Comparison of ENCODE assay signal across 10 cellular contexts in genomic region chr15:63041402-63041977, GRCh38. TPM values are rescaled to one million over a fixed set of nuclear protein-coding genes. Genes with fewer than 3 reads are reported as not detected.
A peak's percentile ranks its signal among the peaks of the same experiment; 100 is the strongest.
DNase-seq lines count a peak whose midpoint lies in the region; ATAC-seq, FAIRE-seq and TF ChIP-seq lines count a peak whose summit lies in the region.
"Had no signal": no experiment of that assay in that cellular context is flagged by ENCODE, and none has a peak within 500 bp of the region (broad histone marks: within the 10 kb centered on the region; RNA-seq: fewer than 3 reads in every experiment).

No MANE protein-coding gene starts in this region.

- intact Hi-C loops in HepG2 (cut with micrococcal nuclease; ENCODE audit: unreplicated experiment), result loop anchor here (10.0 kb wide), 1 partner anchor 47 kb away; no protein-coding TSS in a partner anchor
- intact Hi-C loops in right lobe of liver (cut with DNase I), result loop anchor here in 1 of 2 donors (10.0 kb wide), 1 partner anchor 53 kb away; no protein-coding TSS in a partner anchor
- intact Hi-C loops in naive thymus-derived CD4-positive, alpha-beta T cell (cut with micrococcal nuclease), result loop anchor here in 1 of 2 donors (10.0 kb wide), 1 partner anchor 1053 kb away; the partner anchor contains the start of genes CIAO2A and SNX1
- intact Hi-C loops in aorta (cut with DNase I), result loop anchor here (5.0 to 10.0 kb wide), 5 partner anchors 99 to 259 kb away; partner anchors contain the start of gene RPS27L (in 1 of the 2)
- intact Hi-C loops in activated T-helper 1 cell treated with anti-CD3 and anti-CD28 coated beads, Interleukin-12 subunit alpha, Interleukin-12 subunit beta, Interleukin-2, Interleukin-4 antibody, amounts not matched to agents 30 ng/mL and 10 ng/mL and 1 ng/mL, durations not matched to agents 14 hours and 24 hours and 36 hours (cut with micrococcal nuclease), result no loop called here

- H3K4me2 ChIP-seq in HepG2 (ENCODE audit: low read depth, low read length), result peak overlapping the region; percentile 92

- peaks cover 51 to 77% (median 62%) of the 10 kb centered on the region in 5 donors for H3K27me3 Mint-ChIP-seq in naive thymus-derived CD4-positive, alpha-beta T cell
- peaks cover 70% of the 10 kb centered on the region for H3K27me3 Mint-ChIP-seq in activated T-helper 1 cell treated with anti-CD3 and anti-CD28 coated beads, Interleukin-12 subunit alpha, Interleukin-12 subunit beta, Interleukin-2, Interleukin-4 antibody, amounts not matched to agents 30 ng/mL and 10 ng/mL and 1 ng/mL, durations not matched to agents 14 hours and 24 hours and 36 hours (ENCODE audit: insufficient read depth)

- TSS peak; percentile 70 for BruUV-seq in HepG2 (replicated peaks; lab: Mats Ljungman, UMichigan)

- no peaks in the 10 kb centered on the region for H3K27me3 ChIP-seq in HepG2 (ENCODE audit: control insufficient read depth in 1 of 2, insufficient read depth in 2 of 2, low read length in 2 of 2)
- no peaks in the 10 kb centered on the region for H3K27me3 ChIP-seq in right lobe of liver
- peaks cover 17 to 24% of the 10 kb centered on the region in 2 donors for H3K27me3 ChIP-seq in naive thymus-derived CD4-positive, alpha-beta T cell (ENCODE audit: control insufficient read depth in 2 of 2, insufficient read depth in 2 of 2, low read length in 2 of 2)
- no peaks in the 10 kb centered on the region for H3K27me3 ChIP-seq in aorta (ENCODE audit: control insufficient read depth in 1 of 2, insufficient read depth in 2 of 2, low read length in 1 of 2)

- 69% methylated on average over 14 of the region's 14 CpGs for WGBS in HepG2 (ENCODE audit: low lambda C conversion rate)
- 78% methylated on average over 10 of the region's 14 CpGs for WGBS in right lobe of liver (ENCODE audit: insufficient coverage, low coverage, low lambda C conversion rate, missing lambda C conversion rate)
- 10 to 21% methylated on average over 14 of the region's 14 CpGs for WGBS in aorta, 2 donors

- H3K4me1 ChIP-seq in HepG2 (ENCODE audit: insufficient read depth, low read length), result peaks cover 43% of the 10 kb centered on the region
- peaks cover 0 to 17% (median 0%) of the 10 kb centered on the region in 4 donors for H3K4me1 ChIP-seq in right lobe of liver
- peaks cover 0 to 9% of the 10 kb centered on the region in 2 donors for H3K4me1 ChIP-seq in naive thymus-derived CD4-positive, alpha-beta T cell (ENCODE audit: control insufficient read depth in 2 of 2, insufficient read depth in 2 of 2, low read length in 2 of 2)
- no peaks in the 10 kb centered on the region for H3K4me1 ChIP-seq in aorta (ENCODE audit: control insufficient read depth in 1 of 2, insufficient read depth in 2 of 2, low read length in 2 of 2)

- H3K4me3 Mint-ChIP-seq in naive thymus-derived CD4-positive, alpha-beta T cell, result peak overlapping the region in 8 of 10 donors; percentile 18 to 80 (median 55)
- H3K4me3 Mint-ChIP-seq in activated T-helper 1 cell treated with anti-CD3 and anti-CD28 coated beads, Interleukin-12 subunit alpha, Interleukin-12 subunit beta, Interleukin-2, Interleukin-4 antibody, amounts not matched to agents 30 ng/mL and 10 ng/mL and 1 ng/mL, durations not matched to agents 14 hours and 24 hours and 36 hours, result no peak overlapping the region

- TF ChIP-seq CTCF in HepG2 (CRISPR knock-in tag; IDR thresholded peaks at IDR 0.05) (no peak), right lobe of liver (IDR thresholded peaks at IDR 0.05) (no peak), epithelial cell of esophagus (IDR thresholded peaks at IDR 0.05; ENCODE audit: insufficient read depth, low read depth, low read length, missing control alignments) (no peak)

- in situ Hi-C loops in HepG2 (cut with HindIII; ENCODE audit: extremely low pct_ligation_motif_present, low pct_unique_long_range_greater_than_20kb), result no loop called here

- H3K79me2 ChIP-seq in HepG2 (ENCODE audit: insufficient read depth, low read length), result peaks cover 24% of the 10 kb centered on the region

- H3K9me3 ChIP-seq in HepG2 (ENCODE audit: low read length) (no peaks in the 10 kb centered on the region), right lobe of liver (no peaks in the 10 kb centered on the region), aorta (ENCODE audit: control insufficient read depth, low read length) (no peaks in the 10 kb centered on the region)
- H3K9me3 ChIP-seq in naive thymus-derived CD4-positive, alpha-beta T cell (ENCODE audit: control insufficient read depth in 2 of 3, low read length in 3 of 3), result no peaks in the 10 kb centered on the region

- TF ChIP-seq RAD21 in HepG2 (CRISPR knock-in tag; IDR thresholded peaks at IDR 0.05), result no peak

- peaks cover 0 to 4% (median 0%) of the 10 kb centered on the region in 11 donors for H3K9me3 Mint-ChIP-seq in naive thymus-derived CD4-positive, alpha-beta T cell
- H3K9me3 Mint-ChIP-seq in activated T-helper 1 cell treated with anti-CD3 and anti-CD28 coated beads, Interleukin-12 subunit alpha, Interleukin-12 subunit beta, Interleukin-2, Interleukin-4 antibody, amounts not matched to agents 30 ng/mL and 10 ng/mL and 1 ng/mL, durations not matched to agents 14 hours and 24 hours and 36 hours, result no peaks in the 10 kb centered on the region

- ATAC-seq in HepG2 (no peak), right lobe of liver (no peak), aorta (ENCODE audit: low FRiP score) (no peak), GM18498 (IDR thresholded peaks at IDR 0.05; ENCODE audit: unreplicated experiment) (no peak)
- no peak for ATAC-seq in naive thymus-derived CD4-positive, alpha-beta T cell

- peak overlapping the region; percentile 80 to 92 (median 89) for H3K4me3 ChIP-seq in HepG2 (replicated peaks in 1 of 3; ENCODE audit: insufficient read depth in 1 of 3, low read depth in 2 of 3, low read length in 3 of 3)
- peak overlapping the region in 1 of 3 donors; percentile 56 for H3K4me3 ChIP-seq in right lobe of liver
- peak overlapping the region; percentile 91 for H3K4me3 ChIP-seq in epithelial cell of esophagus (ENCODE audit: low read length)
- H3K4me3 ChIP-seq in naive thymus-derived CD4-positive, alpha-beta T cell (ENCODE audit: low read length), result no peak overlapping the region
- H3K4me3 ChIP-seq in aorta (ENCODE audit: low read length in 2 of 2), result peak overlapping the region; percentile 20 to 70

- no peak for TF ChIP-seq EP300 in HepG2 (IDR thresholded peaks at IDR 0.05; ENCODE audit: low read depth in 2 of 2, low read length in 2 of 2)
- no peak for TF ChIP-seq EP300 in HepG2 (CRISPR knock-in tag; IDR thresholded peaks at IDR 0.05; ENCODE audit: borderline replicate concordance)

- peak overlapping the region; percentile 49 for H3K27ac ChIP-seq in HepG2 (ENCODE audit: extremely low read length, insufficient read depth, low read length)
- H3K27ac ChIP-seq in right lobe of liver, result peak overlapping the region in 1 of 3 donors; percentile 32
- H3K27ac ChIP-seq in naive thymus-derived CD4-positive, alpha-beta T cell (ENCODE audit: low read depth, low read length), result no peak overlapping the region
- peak overlapping the region; percentile 75 to 79 for H3K27ac ChIP-seq in aorta (ENCODE audit: low read depth in 1 of 2, low read length in 2 of 2)

- no peaks in the 10 kb centered on the region for H3K36me3 Mint-ChIP-seq in naive thymus-derived CD4-positive, alpha-beta T cell
- no peaks in the 10 kb centered on the region for H3K36me3 Mint-ChIP-seq in activated T-helper 1 cell treated with anti-CD3 and anti-CD28 coated beads, Interleukin-12 subunit alpha, Interleukin-12 subunit beta, Interleukin-2, Interleukin-4 antibody, amounts not matched to agents 30 ng/mL and 10 ng/mL and 1 ng/mL, durations not matched to agents 14 hours and 24 hours and 36 hours (ENCODE audit: low read depth)

- H3K27ac Mint-ChIP-seq in naive thymus-derived CD4-positive, alpha-beta T cell, result no peak overlapping the region
- no peak overlapping the region for H3K27ac Mint-ChIP-seq in activated T-helper 1 cell treated with anti-CD3 and anti-CD28 coated beads, Interleukin-12 subunit alpha, Interleukin-12 subunit beta, Interleukin-2, Interleukin-4 antibody, amounts not matched to agents 30 ng/mL and 10 ng/mL and 1 ng/mL, durations not matched to agents 14 hours and 24 hours and 36 hours

- FAIRE-seq in HepG2 (lab: Jason Lieb, UNC) (no peak), H54 (lab: Jason Lieb, UNC) (no peak)

- H3K36me3 ChIP-seq in HepG2 (replicated peaks in 1 of 2; ENCODE audit: control insufficient read depth in 1 of 2, insufficient read depth in 2 of 2, low read length in 2 of 2) (no peaks in the 10 kb centered on the region), right lobe of liver (no peaks in the 10 kb centered on the region), aorta (ENCODE audit: control insufficient read depth in 1 of 2, insufficient read depth in 2 of 2, low read length in 1 of 2) (no peaks in the 10 kb centered on the region)
- H3K36me3 ChIP-seq in naive thymus-derived CD4-positive, alpha-beta T cell (ENCODE audit: control insufficient read depth in 2 of 3, insufficient read depth in 3 of 3, low read length in 3 of 3), result no peaks in the 10 kb centered on the region

- H3K9ac ChIP-seq in HepG2 (ENCODE audit: insufficient read depth, low read depth, low read length), result peak overlapping the region; percentile 83

- CTCF ChIA-PET in HepG2 (lab: Yijun Ruan, JAX; ENCODE audit: low intra/inter-chr PET ratio, low total read pairs), result no interaction called here
- CTCF ChIA-PET in naive thymus-derived CD4-positive, alpha-beta T cell (lab: Charles Lee), result no interaction called here

- POLR2A ChIA-PET in HepG2 (lab: Yijun Ruan, JAX), result interaction anchor here (1.1 to 1.7 kb wide), 3 partner anchors 13 to 47 kb away, joined by 3 to 7 read pairs (median 7); no protein-coding TSS in a partner anchor
- POLR2A ChIA-PET in naive thymus-derived CD4-positive, alpha-beta T cell (lab: Charles Lee), result no interaction called here

- H2AFZ ChIP-seq in HepG2 (ENCODE audit: low read length), result no peak overlapping the region

- H3K4me1 Mint-ChIP-seq in naive thymus-derived CD4-positive, alpha-beta T cell, result peaks cover 7 to 22% (median 11%) of the 10 kb centered on the region in 7 donors
- H3K4me1 Mint-ChIP-seq in activated T-helper 1 cell treated with anti-CD3 and anti-CD28 coated beads, Interleukin-12 subunit alpha, Interleukin-12 subunit beta, Interleukin-2, Interleukin-4 antibody, amounts not matched to agents 30 ng/mL and 10 ng/mL and 1 ng/mL, durations not matched to agents 14 hours and 24 hours and 36 hours (ENCODE audit: low read depth), result no peaks in the 10 kb centered on the region

- TF ChIP-seq POLR2A in HepG2 (IDR thresholded peaks at IDR 0.05; ENCODE audit: insufficient read depth in 1 of 2, low read depth in 2 of 2, low read length in 2 of 2) (no peak), right lobe of liver (IDR thresholded peaks at IDR 0.05) (no peak), H54 (IDR thresholded peaks at IDR 0.05; ENCODE audit: low read depth, low read length) (no peak)

- DNase-seq in HepG2 (ENCODE audit: low spot score), result no peak
- no peak for DNase-seq in right lobe of liver
- DNase-seq in epithelial cell of esophagus (ENCODE audit: low read depth), result no peak
- DNase-seq in naive thymus-derived CD4-positive, alpha-beta T cell, result no peak
- DNase-seq in aorta, result no peak
- DNase-seq in H54 (ENCODE audit: insufficient read length, low spot score), result no peak
- no peak for DNase-seq in activated T-helper 1 cell treated with anti-CD3 and anti-CD28 coated beads, Interleukin-12 subunit alpha, Interleukin-12 subunit beta, Interleukin-2, Interleukin-4 antibody, amounts not matched to agents 30 ng/mL and 10 ng/mL and 1 ng/mL, durations not matched to agents 14 hours and 24 hours and 36 hours (ENCODE audit: low spot score)
- DNase-seq: activated naive CD4-positive, alpha-beta T cell; SHP77 had no signal

- H4K20me1 ChIP-seq in HepG2 (ENCODE audit: insufficient read depth, low read length), result 0 out of 2 replicates have a peak, but pooled peaks cover 3% of the 10 kb centered on the region

RNA-seq across cellular contexts. Expression of gene TPM1, which starts 1.1 kb away (rescaled TPM):
- total RNA-seq in HepG2 (2016; rRNA removed; fragmentation: Illumina TruSeq; extraction: Trizol), result 98.9 and 113 TPM in 2 replicates
- 49.9 and 54.7 TPM in 2 replicates for total RNA-seq in HepG2 (2016; cell fraction: cytosol; rRNA removed; fragmentation: Illumina TruSeq; extraction: Trizol; ENCODE audit: low read depth)
- 98.4 and 114 TPM in 2 replicates for total RNA-seq in HepG2 (2016; cell fraction: insoluble cytoplasmic fraction; rRNA removed; fragmentation: Illumina TruSeq; extraction: Trizol)
- 81.1 and 86.7 TPM in 2 replicates for total RNA-seq in HepG2 (2016; cell fraction: membrane; rRNA removed; fragmentation: Illumina TruSeq; extraction: Trizol)
- 75.6 and 78.8 TPM in 2 replicates for total RNA-seq in HepG2 (2016; cell fraction: nucleus; rRNA removed; fragmentation: Illumina TruSeq; extraction: Trizol)
- polyA plus RNA-seq in HepG2 (2011; rRNA removed), result 92.4 and 109 TPM in 2 replicates
- 45.6 and 56.5 TPM in 2 replicates for polyA plus RNA-seq in HepG2 (2011; cell fraction: cytosol; rRNA removed)
- polyA plus RNA-seq in HepG2 (2011; cell fraction: nucleus; rRNA removed), result 245 and 247 TPM in 2 replicates
- 72.3 and 73.8 TPM in 2 replicates for polyA plus RNA-seq in HepG2 (2012)
- 39.7 and 50.0 TPM in 2 replicates for polyA plus RNA-seq in HepG2 (2016; cell fraction: cytosol; fragmentation: Illumina TruSeq; extraction: Trizol; ENCODE audit: low read depth)
- 112 and 120 TPM in 2 replicates for polyA plus RNA-seq in HepG2 (2016; cell fraction: insoluble cytoplasmic fraction; fragmentation: Illumina TruSeq; extraction: Trizol; ENCODE audit: low read depth)
- 59.4 and 60.5 TPM in 2 replicates for polyA plus RNA-seq in HepG2 (2016; cell fraction: membrane; fragmentation: Illumina TruSeq; extraction: Trizol; ENCODE audit: low read depth)
- 97.1 and 98.9 TPM in 2 replicates for polyA plus RNA-seq in HepG2 (2016; cell fraction: nucleus; fragmentation: Illumina TruSeq; extraction: Trizol; ENCODE audit: insufficient read depth, low read depth)
- polyA minus RNA-seq in HepG2 (2011; rRNA and poly(A)+ RNA removed; ENCODE audit: low replicate concordance), result 56.1 and 110 TPM in 2 replicates
- polyA minus RNA-seq in HepG2 (2011; cell fraction: cytosol; rRNA and poly(A)+ RNA removed), result 22.5 and 29.1 TPM in 2 replicates
- 274 and 286 TPM in 2 replicates for polyA minus RNA-seq in HepG2 (2011; cell fraction: nucleus; rRNA and poly(A)+ RNA removed)
- 100 to 1,000 TPM in 3 of 6 experiments, 10 to 100 TPM in 3; 44.3 to 180 (median 91.6) TPM for total RNA-seq in right lobe of liver
- total RNA-seq in naive thymus-derived CD4-positive, alpha-beta T cell, result 10 to 100 TPM in 4 of 5 experiments, 1 to 10 TPM in 1; 6.0 to 24.7 (median 19.2) TPM
- 10 to 100 TPM in 1 of 2 donors, 1 to 10 TPM in 1; 8.6 to 10.9 TPM for polyA plus RNA-seq in naive thymus-derived CD4-positive, alpha-beta T cell
- 1,000 to 10,000 TPM in 1 of 2 donors, 100 to 1,000 TPM in 1; 861 to 1,497 TPM for total RNA-seq in aorta
- polyA plus RNA-seq in aorta, result 1,000 to 10,000 TPM; 1,109 to 1,230 TPM
- total RNA-seq in activated T-helper 1 cell treated with anti-CD3 and anti-CD28 coated beads, Interleukin-12 subunit alpha, Interleukin-12 subunit beta, Interleukin-2, Interleukin-4 antibody, amounts not matched to agents 30 ng/mL and 10 ng/mL and 1 ng/mL, durations not matched to agents 14 hours and 24 hours and 36 hours, result 9.3 and 9.7 TPM in 2 replicates

Comparison
In these comparisons a context has a peak if more than half of its experiments do, and no peak if none do; other contexts are left out.
1. RNA of gene TPM1, which starts 1.1 kb away (total RNA-seq): 861 to 1,497 TPM in aorta; 44.3 to 180 TPM in right lobe of liver, 49.9 to 114 TPM in HepG2, 6.0 to 24.7 TPM in naive thymus-derived CD4-positive, alpha-beta T cell and 9.3 to 9.7 TPM in activated T-helper 1 cell treated with anti-CD3 and anti-CD28 coated beads, Interleukin-12 subunit alpha, Interleukin-12 subunit beta, Interleukin-2, Interleukin-4 antibody, amounts not matched to agents 30 ng/mL and 10 ng/mL and 1 ng/mL, durations not matched to agents 14 hours and 24 hours and 36 hours; every median in the first group is over 4 times any median in the second.